18 cellular contexts compared by ENCODE assay signal in genomic region chr1:232292818-232293217, GRCh38.
DNase-seq lines count a peak whose midpoint lies in the region; ATAC-seq and TF ChIP-seq lines count a peak whose summit lies in the region.
"Had no signal": no experiment of that assay in that cellular context is flagged by ENCODE, and none has a peak within 500 bp of the region (broad histone marks: within the 10 kb centered on the region; RNA-seq: fewer than 3 reads in every experiment).

No MANE protein-coding gene starts in this region.

- no peaks in the 10 kb centered on the region for H3K36me3 Mint-ChIP-seq in WTC11
- H3K36me3 Mint-ChIP-seq in T-cell: no peaks in the 10 kb centered on the region
- H3K36me3 Mint-ChIP-seq: activated naive CD4-positive, alpha-beta T cell treated with anti-CD3 and anti-CD28 coated beads, Interleukin-2, amount 50 U/mL, for 24 hours had no signal

- H3K4me3 ChIP-seq in sigmoid colon: no peak overlapping the region
- H3K4me3 ChIP-seq in WERI-Rb-1 (ENCODE audit: low read depth, low read length): no peak overlapping the region
- H3K4me3 ChIP-seq: heart right ventricle had no signal

- H3K4me3 Mint-ChIP-seq in WTC11: no peak overlapping the region
- no peak overlapping the region for H3K4me3 Mint-ChIP-seq in T-cell
- H3K4me3 Mint-ChIP-seq: activated naive CD4-positive, alpha-beta T cell treated with anti-CD3 and anti-CD28 coated beads, Interleukin-2, amount 50 U/mL, for 24 hours; dendritic cell treated with granulocyte-macrophage colony-stimulating factor and Interleukin-4, amounts not matched to agents 40 ng/mL and 50 ng/mL, for 4 days; neural crest cell had no signal

- 93 to 94% methylated on average over 7 of the region's 7 CpGs for WGBS in sigmoid colon, 2 donors

- H3K4me1 Mint-ChIP-seq in WTC11: no peaks in the 10 kb centered on the region; the same call in 1 of the 2 replicates
- H3K4me1 Mint-ChIP-seq in T-cell: peaks cover 0 to 6% (median 0%) of the 10 kb centered on the region in 3 donors
- H3K4me1 Mint-ChIP-seq: activated naive CD4-positive, alpha-beta T cell treated with anti-CD3 and anti-CD28 coated beads, Interleukin-2, amount 50 U/mL, for 24 hours; neural crest cell had no signal

- H3K4me1 ChIP-seq in sigmoid colon: peaks cover 0 to 12% (median 5%) of the 10 kb centered on the region in 4 donors

- CTCF ChIA-PET in WTC11 (lab: Charles Lee) (interaction anchor here (0.6 kb wide), 3 partner anchors 14 to 701 kb away, joined by 3 to 4 read pairs (median 3); no protein-coding TSS in a partner anchor), T-cell (lab: Charles Lee) (no interaction called here)

- DNase-seq in NCI-H345 treated with DMSO at 0.1 percent for 48 hours (lab: John Stamatoyannopoulos, UW; ENCODE audit: unreplicated experiment): peak; percentile 100
- no peak for DNase-seq in NCI-H345 (lab: John Stamatoyannopoulos, UW)
- peak; percentile 30 for DNase-seq in M059J (ENCODE audit: low read depth)
- no peak for DNase-seq in WTC11 (ENCODE audit: low spot score)
- DNase-seq in sigmoid colon: no peak
- no peak for DNase-seq in MV-4-11 (lab: John Stamatoyannopoulos, UW)
- DNase-seq in T-cell: no peak
- DNase-seq in WERI-Rb-1: no peak
- DNase-seq: activated CD4-positive, alpha-beta T cell treated with anti-CD3 and anti-CD28 coated beads for 4 hours; heart right ventricle; islet precursor cell; KBM-7; mesenchymal stem cell; NCI-H69; retina had no signal

- H3K9me3 ChIP-seq in sigmoid colon (no peaks in the 10 kb centered on the region), WERI-Rb-1 (ENCODE audit: severe bottlenecking) (no peaks in the 10 kb centered on the region)
- H3K9me3 ChIP-seq: heart right ventricle had no signal

- TF ChIP-seq POLR2A in sigmoid colon (IDR thresholded peaks at IDR 0.05): no peak

- TF ChIP-seq CTCF in WTC11 (IDR thresholded peaks at IDR 0.05) (no peak), sigmoid colon (IDR thresholded peaks at IDR 0.05) (no peak), WERI-Rb-1 (IDR thresholded peaks at IDR 0.05; ENCODE audit: low read depth, low read length) (no peak)

- POLR2A ChIA-PET in WTC11 (lab: Charles Lee) (no interaction called here), T-cell (lab: Charles Lee) (no interaction called here)

- H3K27me3 ChIP-seq in sigmoid colon (no peaks in the 10 kb centered on the region), WERI-Rb-1 (ENCODE audit: insufficient read depth, low read depth, severe bottlenecking) (peaks cover 52% of the 10 kb centered on the region)
- H3K27me3 ChIP-seq: heart right ventricle had no signal

- TF ChIP-seq EP300 in sigmoid colon (IDR thresholded peaks at IDR 0.05): no peak

- peaks cover 14% of the 10 kb centered on the region for H3K27me3 Mint-ChIP-seq in WTC11 (ENCODE audit: low read depth)
- H3K27me3 Mint-ChIP-seq in T-cell: peaks cover 3 to 36% of the 10 kb centered on the region in 2 donors

- intact Hi-C loops in sigmoid colon (cut with DNase I): no loop called here

- no peaks in the 10 kb centered on the region for H3K9me3 Mint-ChIP-seq in WTC11
- no peaks in the 10 kb centered on the region for H3K9me3 Mint-ChIP-seq in T-cell
- H3K9me3 Mint-ChIP-seq: activated naive CD4-positive, alpha-beta T cell treated with anti-CD3 and anti-CD28 coated beads, Interleukin-2, amount 50 U/mL, for 24 hours; dendritic cell treated with granulocyte-macrophage colony-stimulating factor and Interleukin-4, amounts not matched to agents 40 ng/mL and 50 ng/mL, for 4 days; neural crest cell had no signal

- ATAC-seq in WTC11 (0 out of 2 replicates have a peak, but pooled peaks have one; percentile 43), T-cell (replicated peaks in 1 of 4) (no peak)
- ATAC-seq: heart right ventricle had no signal

- no peak overlapping the region for H3K27ac Mint-ChIP-seq in WTC11
- H3K27ac Mint-ChIP-seq in T-cell: no peak overlapping the region
- H3K27ac Mint-ChIP-seq: activated naive CD4-positive, alpha-beta T cell treated with anti-CD3 and anti-CD28 coated beads, Interleukin-2, amount 50 U/mL, for 24 hours; dendritic cell treated with granulocyte-macrophage colony-stimulating factor and Interleukin-4, amounts not matched to agents 40 ng/mL and 50 ng/mL, for 4 days had no signal

- H3K36me3 ChIP-seq in sigmoid colon (no peaks in the 10 kb centered on the region), WERI-Rb-1 (no peaks in the 10 kb centered on the region)
- H3K36me3 ChIP-seq: heart right ventricle had no signal

- peak overlapping the region in 3 of 4 donors; percentile 12 to 58 (median 45) for H3K27ac ChIP-seq in sigmoid colon
- no peak overlapping the region for H3K27ac ChIP-seq in WERI-Rb-1
- H3K27ac ChIP-seq: heart right ventricle had no signal

TF ChIP-seq in WTC11, 78 proteins besides CTCF, POLR2A, EP300 and RAD21:
- TF ChIP-seq NR3C1 (CRISPR knock-in tag; conservative IDR thresholded peaks at IDR 0.05; ENCODE audit: low read depth) (no peak), ATF2 (CRISPR knock-in tag; IDR thresholded peaks at IDR 0.05; ENCODE audit: borderline replicate concordance, low read depth) (no peak), NR1H2 (CRISPR knock-in tag; IDR thresholded peaks at IDR 0.05) (no peak), ZNF263 (CRISPR knock-in tag; IDR thresholded peaks at IDR 0.05; ENCODE audit: low read depth) (no peak), EMX1 (CRISPR knock-in tag; IDR thresholded peaks at IDR 0.05) (no peak), ZNF671 (CRISPR knock-in tag; IDR thresholded peaks at IDR 0.05) (no peak), ZNF281 (CRISPR knock-in tag; IDR thresholded peaks at IDR 0.05) (no peak), NR2C2 (CRISPR knock-in tag; IDR thresholded peaks at IDR 0.05) (no peak)

Comparison
In these comparisons a context has a peak if more than half of its experiments do, and no peak if none do; other contexts are left out.
1. DNase-seq: peak in NCI-H345 treated with DMSO at 0.1 percent for 48 hours (single experiment) and M059J (single experiment); none in NCI-H345 (single experiment), WTC11 (single experiment), sigmoid colon (single experiment), MV-4-11 (single experiment), T-cell (0 of 34) and WERI-Rb-1 (single experiment).